18 cellular contexts compared by ENCODE assay signal in genomic region chr6:136749359-136749758, GRCh38. TPM values are rescaled to one million over a fixed set of nuclear protein-coding genes. Genes with fewer than 3 reads are reported as not detected.
DNase-seq lines count a peak whose midpoint lies in the region; ATAC-seq, FAIRE-seq and TF ChIP-seq lines count a peak whose summit lies in the region.
"Had no signal": no experiment of that assay in that cellular context is flagged by ENCODE, and none has a peak within 500 bp of the region (broad histone marks: within the 10 kb centered on the region; RNA-seq: fewer than 3 reads in every experiment).

No MANE protein-coding gene starts in this region.

- H3K9me3 ChIP-seq in CD4-positive, alpha-beta T cell (ENCODE audit: control insufficient read depth, low read length), result no peaks in the 10 kb centered on the region
- no peaks in the 10 kb centered on the region for H3K9me3 ChIP-seq in K562 (replicated peaks; ENCODE audit: control insufficient read depth, insufficient read depth, low read depth, low read length)

- H3K27ac Mint-ChIP-seq in CD4-positive, alpha-beta T cell, result peak overlapping the region; percentile 74
- peak overlapping the region; percentile 36 to 85 for H3K27ac Mint-ChIP-seq in natural killer cell
- H3K27ac Mint-ChIP-seq: HFFc6 had no signal

- H3K4me3 Mint-ChIP-seq in CD4-positive, alpha-beta T cell, result no peak overlapping the region
- H3K4me3 Mint-ChIP-seq in natural killer cell, result no peak overlapping the region
- H3K4me3 Mint-ChIP-seq: HFFc6 had no signal

- H3K27ac ChIP-seq in CD4-positive, alpha-beta T cell (ENCODE audit: low read depth, low read length), result no peak overlapping the region
- no peak overlapping the region for H3K27ac ChIP-seq in K562 (ENCODE audit: extremely low read depth, low read depth, low read length)
- H3K27ac ChIP-seq: 22Rv1; BLaER1 treated with 17β-estradiol and CSF1 and Interleukin-3, amounts not matched to agents 10 nM and 100 nM; KMS-11 had no signal

- no peaks in the 10 kb centered on the region for H3K27me3 ChIP-seq in CD4-positive, alpha-beta T cell (ENCODE audit: control insufficient read depth, insufficient read depth, low read length)
- no peaks in the 10 kb centered on the region for H3K27me3 ChIP-seq in K562 (ENCODE audit: control insufficient read depth in 2 of 2, insufficient read depth in 2 of 2, low read length in 2 of 2)
- H3K27me3 ChIP-seq: BLaER1 treated with 17β-estradiol and CSF1 and Interleukin-3, amounts not matched to agents 10 nM and 100 nM had no signal

- in situ Hi-C loops in K562 (cut with MboI), result no loop called here

- H3K4me1 Mint-ChIP-seq in CD4-positive, alpha-beta T cell (ENCODE audit: low read depth), result peaks cover 82% of the 10 kb centered on the region
- peaks cover 53 to 77% of the 10 kb centered on the region in 2 donors for H3K4me1 Mint-ChIP-seq in natural killer cell

- H2AFZ ChIP-seq in K562 (ENCODE audit: low read depth, low read length), result no peak overlapping the region

- no peak overlapping the region for H3K4me3 ChIP-seq in K562
- H3K4me3 ChIP-seq: BLaER1 treated with 17β-estradiol and CSF1 and Interleukin-3, amounts not matched to agents 10 nM and 100 nM had no signal

- H3K36me3 Mint-ChIP-seq in CD4-positive, alpha-beta T cell (ENCODE audit: low read depth), result no peaks in the 10 kb centered on the region
- H3K36me3 Mint-ChIP-seq in natural killer cell, result no peaks in the 10 kb centered on the region

- CTCF ChIA-PET in CD4-positive, alpha-beta T cell (lab: Charles Lee), result no interaction called here
- CTCF ChIA-PET in K562 (lab: Yijun Ruan, JAX; ENCODE audit: low intra/inter-chr PET ratio), result no interaction called here

- peaks cover 11 to 32% of the 10 kb centered on the region in 2 experiments for H3K4me1 ChIP-seq in K562 (replicated peaks in 1 of 2; ENCODE audit: control insufficient read depth in 2 of 2, insufficient read depth in 2 of 2, low read length in 2 of 2)

- 3% methylated on average over 7 of the region's 8 CpGs for WGBS in K562 (ENCODE audit: insufficient coverage, low coverage, missing lambda C conversion rate)

- peak overlapping the region; percentile 17; the same call in 1 of the 2 replicates for H3K4me2 ChIP-seq in K562 (ENCODE audit: insufficient read depth, low read length)

- DNase-seq in NCI-H2227 treated with DMSO at 0.1 percent for 48 hours (lab: John Stamatoyannopoulos, UW) (peak; percentile 60), NCI-H2227 (lab: John Stamatoyannopoulos, UW; ENCODE audit: unreplicated experiment) (no peak), K562 (ENCODE audit: extremely low read depth in 1 of 4, low spot score in 3 of 4) (peak in 1 of 4 experiments; percentile 61), natural killer cell (no peak), DMS153 treated with DMSO at 0.1 percent for 48 hours (lab: John Stamatoyannopoulos, UW; ENCODE audit: unreplicated experiment) (no peak), SK-N-DZ (ENCODE audit: low spot score) (no peak), DMS 273 treated with DMSO at 0.1 percent for 48 hours (lab: John Stamatoyannopoulos, UW) (no peak)
- no peak for DNase-seq in CD4-positive, alpha-beta T cell
- DNase-seq: GF-D8, GOT3, HFFc6, NCI-H1092, NCI-H1694, NCI-H774 had no signal

- no peaks in the 10 kb centered on the region; the same call in 2 of the 3 replicates for H3K36me3 ChIP-seq in K562 (ENCODE audit: control insufficient read depth, insufficient read depth, low read length)

- ATAC-seq in CD4-positive, alpha-beta T cell (ENCODE audit: poor library complexity), result no peak
- ATAC-seq in K562 (peak; percentile 61), natural killer cell (no peak)

- no peak for FAIRE-seq in K562 (lab: Jason Lieb, UNC)
- FAIRE-seq: D721Med had no signal

- intact Hi-C loops in CD4-positive, alpha-beta T cell (cut with DNase I, micrococcal nuclease), result loop anchor here in 1 of 2 experiments (2.0 kb wide), 1 partner anchor 37 kb away; no protein-coding TSS in a partner anchor
- intact Hi-C loops in K562 (cut with micrococcal nuclease) (no loop called here), natural killer cell (cut with micrococcal nuclease) (no loop called here)

- no peaks in the 10 kb centered on the region for H3K9me1 ChIP-seq in K562 (ENCODE audit: control insufficient read depth, insufficient read depth, low read length)

- H3K9ac ChIP-seq in K562 (ENCODE audit: insufficient read depth in 1 of 2, low read depth in 2 of 2, low read length in 2 of 2), result no peak overlapping the region; a peak in 1 of 4 replicates
- H3K9ac ChIP-seq: BLaER1 treated with 17β-estradiol and CSF1 and Interleukin-3, amounts not matched to agents 10 nM and 100 nM; KMS-11 had no signal

- no peaks in the 10 kb centered on the region for H4K20me1 ChIP-seq in K562 (replicated peaks; ENCODE audit: control insufficient read depth, insufficient read depth, low read length)

- no peak for TF ChIP-seq RAD21 in K562 (CRISPR knock-in tag; conservative IDR thresholded peaks at IDR 0.05 in 1 of 2, IDR thresholded peaks at IDR 0.05 in 1 of 2)

- no peak; the same call in 1 of the 2 replicates for TF ChIP-seq EP300 in K562 (IDR thresholded peaks at IDR 0.05; ENCODE audit: low read length)

- no peak for TF ChIP-seq POLR2A in K562 (conservative IDR thresholded peaks at IDR 0.05)

- H3K79me2 ChIP-seq in K562 (ENCODE audit: control insufficient read depth, insufficient read depth, low read length), result peaks cover 82% of the 10 kb centered on the region

- POLR2A ChIA-PET in CD4-positive, alpha-beta T cell (lab: Charles Lee), result interaction anchor here (8.5 kb wide), 1 partner anchor 40 kb away, joined by 110 read pairs; the partner anchor contains the start of gene MAP3K5
- POLR2A ChIA-PET in K562 (lab: Yijun Ruan, JAX), result no interaction called here

- no peaks in the 10 kb centered on the region for H3K9me3 Mint-ChIP-seq in CD4-positive, alpha-beta T cell
- no peaks in the 10 kb centered on the region for H3K9me3 Mint-ChIP-seq in natural killer cell
- H3K9me3 Mint-ChIP-seq: HFFc6 had no signal

- no peaks in the 10 kb centered on the region for H3K27me3 Mint-ChIP-seq in CD4-positive, alpha-beta T cell
- no peaks in the 10 kb centered on the region for H3K27me3 Mint-ChIP-seq in natural killer cell (ENCODE audit: low read depth in 2 of 2)

- no peak for TF ChIP-seq CTCF in CD4-positive, alpha-beta T cell (IDR thresholded peaks at IDR 0.05)
- TF ChIP-seq CTCF in K562 (IDR thresholded peaks at IDR 0.05 in 2 of 3, conservative IDR thresholded peaks at IDR 0.05 in 1 of 3; ENCODE audit: insufficient read depth in 2 of 3, low read depth in 1 of 3, low read length in 3 of 3) (no peak), natural killer cell (IDR thresholded peaks at IDR 0.05) (no peak)

- no TSS peak for BruUV-seq in K562 (replicated peaks; lab: Mats Ljungman, UMichigan)

TF ChIP-seq in K562, 482 proteins besides CTCF, POLR2A, EP300 and RAD21 (continues in another document):
- peak; percentile 39; the same call in 1 of the 2 replicates for TF ChIP-seq DPF2 (IDR thresholded peaks at IDR 0.05)
- TF ChIP-seq EGR1 (conservative IDR thresholded peaks at IDR 0.05), result peak; percentile 43; the same call in 1 of the 2 replicates
- TF ChIP-seq SP1 (CRISPR knock-in tag; IDR thresholded peaks at IDR 0.05), result 0 out of 2 replicates have a peak, but pooled peaks have one; percentile 25
- peak; percentile 24 for TF ChIP-seq MEIS2 (IDR thresholded peaks at IDR 0.05; ENCODE audit: partially characterized antibody)
- 0 out of 2 replicates have a peak, but pooled peaks have one; percentile 18 for TF ChIP-seq MECOM (CRISPR knock-in tag; IDR thresholded peaks at IDR 0.05)
- no peak for TF ChIP-seq MEF2D (tag; conservative IDR thresholded peaks at IDR 0.05; ENCODE audit: low read depth)
- peak; percentile 17 to 41; a peak in 1 of 4 replicates for TF ChIP-seq KDM1A (IDR thresholded peaks at IDR 0.05)
- no peak for TF ChIP-seq IRF2 (CRISPR knock-in tag; IDR thresholded peaks at IDR 0.05)
- TF ChIP-seq TFAM (CRISPR knock-in tag; conservative IDR thresholded peaks at IDR 0.05), result no peak

RNA-seq across cellular contexts. Expression of gene MAP3K5, which starts 42.9 kb away (rescaled TPM):
- total RNA-seq in CD4-positive, alpha-beta T cell, result 10 to 100 TPM; 12.9 to 14.1 TPM
- 17.0 and 33.7 TPM in 2 replicates for total RNA-seq in K562 (2011; cell fraction: chromatin; rRNA removed; ENCODE audit: low replicate concordance)
- 7.8 and 10.1 TPM in 2 replicates for total RNA-seq in K562 (2011; cell fraction: nucleolus; rRNA removed)
- 10.5 and 10.6 TPM in 2 replicates for total RNA-seq in K562 (2011; cell fraction: nucleoplasm; rRNA removed)
- total RNA-seq in K562 (2014; rRNA removed), result 10.4 and 11.6 TPM in 2 replicates
- 12.7 and 15.3 TPM in 2 replicates for total RNA-seq in K562 (2014; rRNA removed; fragmentation: Illumina TruSeq; extraction: Trizol)
- total RNA-seq in K562 (2015; rRNA removed; fragmentation: Illumina TruSeq; extraction: Trizol), result 9.2 and 9.9 TPM in 2 replicates
- 11.7 and 13.0 TPM in 2 replicates for total RNA-seq in K562 (2021)
- polyA plus RNA-seq in K562 (2011; rRNA removed), result 7.9 and 9.1 TPM in 2 replicates
- polyA plus RNA-seq in K562 (2011; cell fraction: cytosol; rRNA removed), result 2.1 and 3.6 TPM in 2 replicates
- 6.2 and 8.7 TPM in 2 replicates for polyA plus RNA-seq in K562 (2011; cell fraction: nucleus; rRNA removed)
- 6.6 and 6.7 TPM in 2 replicates for polyA plus RNA-seq in K562 (2012)
- 8.6 and 10.4 TPM in 2 replicates for polyA plus RNA-seq in K562 (2014; fragmentation: Illumina TruSeq; extraction: Trizol)
- polyA plus RNA-seq in K562 (2014; fragmentation: Nextera tagmentation; extraction: Ambion mirVana), result 1 to 10 TPM; 2.2 to 3.3 TPM
- 6.9 and 7.3 TPM in 2 replicates for polyA plus RNA-seq in K562 (2014; rRNA removed)
- polyA minus RNA-seq in K562 (2011; rRNA and poly(A)+ RNA removed), result 13.9 and 23.8 TPM in 2 replicates
- polyA minus RNA-seq in K562 (2011; cell fraction: cytosol; rRNA and poly(A)+ RNA removed), result 5.1 and 5.8 TPM in 2 replicates
- polyA minus RNA-seq in K562 (2011; cell fraction: nucleus; rRNA and poly(A)+ RNA removed), result 9.0 and 19.5 TPM in 2 replicates
- 10 to 100 TPM; 19.7 to 36.7 (median 35.4) TPM for total RNA-seq in natural killer cell
- 2.3 and 3.9 TPM in 2 replicates for polyA plus RNA-seq in SK-N-DZ (2014; cell fraction: cytosol; rRNA removed)
- 2.8 and 5.1 TPM in 2 replicates for polyA plus RNA-seq in SK-N-DZ (2014; cell fraction: nucleus; rRNA removed)
